ENCODE assay signal across 8 cellular contexts in the genomic region with DNA sequence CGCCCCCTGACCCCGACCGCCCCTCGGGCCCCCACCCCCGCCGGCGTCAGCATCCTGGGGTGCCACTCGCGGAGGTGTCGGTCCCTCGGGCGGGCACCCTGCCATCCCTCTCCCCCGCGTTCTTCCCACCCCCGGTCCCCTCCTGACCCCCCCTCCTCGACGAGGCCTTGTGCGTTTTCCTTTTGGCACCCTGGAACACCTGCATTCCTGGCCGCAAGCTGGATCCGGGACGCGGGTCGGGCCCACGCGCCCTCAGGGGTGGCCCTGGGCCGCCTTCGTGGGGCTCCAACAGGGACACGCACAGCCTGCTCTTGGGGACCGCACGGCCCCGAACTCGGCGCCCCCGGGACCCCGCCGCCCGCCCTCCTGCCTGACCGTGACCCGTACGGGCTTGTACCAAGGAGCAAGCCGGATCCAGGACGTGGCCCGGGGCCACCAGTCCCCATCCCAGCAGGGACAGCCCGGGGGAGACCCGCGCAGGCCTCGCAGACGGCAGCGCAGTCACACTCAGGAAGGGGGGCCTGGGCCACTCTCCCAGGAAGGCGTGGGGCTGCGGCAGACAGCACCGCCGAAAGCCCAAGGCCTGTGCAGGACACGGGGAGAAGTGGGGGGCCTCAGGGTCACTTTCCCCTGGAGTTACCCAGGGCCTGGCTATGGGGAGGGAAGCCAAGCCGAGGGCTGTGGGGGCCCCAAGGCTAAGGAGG. TPM values are rescaled to one million over a fixed set of nuclear protein-coding genes. Genes with fewer than 3 reads are reported as not detected.
A peak's percentile ranks its signal among the peaks of the same experiment; 100 is the strongest.
DNase-seq lines count a peak whose midpoint lies in the region; ATAC-seq and TF ChIP-seq lines count a peak whose summit lies in the region.

No MANE protein-coding gene starts in this region.

- H3K27ac ChIP-seq in ascending aorta: no peak overlapping the region
- H3K27ac ChIP-seq in thoracic aorta: no peak overlapping the region

- ATAC-seq in thoracic aorta (ENCODE audit: insufficient number of reproducible peaks, low FRiP score, low read depth) (no peak), HG03159 (IDR thresholded peaks at IDR 0.05; ENCODE audit: unreplicated experiment) (no peak)

- H3K4me3 ChIP-seq in ascending aorta (peak overlapping the region; percentile 92), kidney epithelial cell (ENCODE audit: low read depth, low read length) (peak overlapping the region; percentile 45), thoracic aorta (peak overlapping the region; percentile 89)

- H3K36me3 ChIP-seq in ascending aorta (no peaks in the 10 kb centered on the region), kidney epithelial cell (ENCODE audit: control insufficient read depth, insufficient read depth, low read length) (no peaks in the 10 kb centered on the region), thoracic aorta (no peaks in the 10 kb centered on the region)

- peaks cover 0 to 12% of the 10 kb centered on the region in 2 donors for H3K4me1 ChIP-seq in ascending aorta
- peaks cover 9 to 15% of the 10 kb centered on the region in 2 donors for H3K4me1 ChIP-seq in thoracic aorta (ENCODE audit: control insufficient read depth in 1 of 2, low read depth in 2 of 2)

- H3K27me3 ChIP-seq in ascending aorta (no peaks in the 10 kb centered on the region), kidney epithelial cell (ENCODE audit: control insufficient read depth, insufficient read depth, low read length) (peaks cover 2% of the 10 kb centered on the region), thoracic aorta (replicated peaks; ENCODE audit: insufficient read depth) (no peaks in the 10 kb centered on the region)

- H3K9me3 ChIP-seq in ascending aorta: no peaks in the 10 kb centered on the region
- H3K9me3 ChIP-seq in thoracic aorta: no peaks in the 10 kb centered on the region

- TF ChIP-seq CTCF in ascending aorta (IDR thresholded peaks at IDR 0.05) (no peak), kidney epithelial cell (IDR thresholded peaks at IDR 0.05; ENCODE audit: insufficient read depth, low read length, poor library complexity, severe bottlenecking) (no peak), thoracic aorta (IDR thresholded peaks at IDR 0.05) (no peak)

- intact Hi-C loops in ascending aorta (cut with DNase I): no loop called here

- DNase-seq in activated T-cell treated with anti-CD3 and anti-CD28 coated beads for 1 hour (ENCODE audit: low read depth) (peak; percentile 23), activated T-cell treated with anti-CD3 and anti-CD28 coated beads for 4 hours (no peak), ascending aorta (ENCODE audit: low spot score in 2 of 2) (peak in 1 of 2 donors; percentile 65), kidney epithelial cell (ENCODE audit: low read depth) (no peak), thoracic aorta (ENCODE audit: low spot score) (no peak), NCI-H748 (lab: John Stamatoyannopoulos, UW; ENCODE audit: unreplicated experiment) (no peak)
- DNase-seq in NK-92 treated with Interleukin-12 subunit alpha and Interleukin-12 subunit beta, amount 100 ng/mL, for 24 hours (lab: John Stamatoyannopoulos, UW): no peak

RNA-seq across cellular contexts. Expression of a gene that starts 0.6 kb away (rescaled TPM):
- 8.4 TPM for total RNA-seq in ascending aorta
- total RNA-seq in kidney epithelial cell: 19.1 and 21.7 TPM in 2 replicates
- 1 to 10 TPM; 4.7 to 6.1 TPM for total RNA-seq in thoracic aorta
